Comparison of ENCODE assay signal across 14 cellular contexts in genomic region chr6:146111864-146112263, GRCh38.
"Had no signal": no experiment of that assay in that cellular context is flagged by ENCODE, and none has a peak within 500 bp of the region (broad histone marks: within the 10 kb centered on the region; RNA-seq: fewer than 3 reads in every experiment).

No MANE protein-coding gene starts in this region.

- DNase-seq: activated CD4-positive, alpha-beta T cell treated with anti-CD3 and anti-CD28 coated beads for 4 hours; activated CD8-positive, alpha-beta memory T cell treated with anti-CD3 and anti-CD28 coated beads, Interleukin-2, amount 50 U/mL, for 48 hours; activated CD8-positive, alpha-beta T cell treated with anti-CD3 and anti-CD28 coated beads, Interleukin-2, amount 10 ng/mL, durations not matched to agents 7 days and 5 days; kidney glomerular epithelial cell; midbrain; stimulated activated CD4-positive, alpha-beta T cell treated with anti-CD3 and anti-CD28 coated beads, Interleukin-4, amount 100 ng/mL, for 4 hours; T-helper 9 cell; thyroid gland had no signal

- H3K4me1 ChIP-seq: ascending aorta, parathyroid adenoma, thyroid gland, vagina had no signal

- FAIRE-seq: colon had no signal

- H3K9me3 ChIP-seq: thyroid gland, vagina had no signal

- H3K36me3 ChIP-seq: ascending aorta, cardiac muscle cell, thyroid gland, vagina had no signal

- H3K4me3 Mint-ChIP-seq: activated CD8-positive, alpha-beta T cell treated with anti-CD3 and anti-CD28 coated beads, Interleukin-2, amount 10 ng/mL, durations not matched to agents 7 days and 5 days had no signal

- H3K4me3 ChIP-seq: ascending aorta, cardiac muscle cell, hepatocyte, thyroid gland, vagina had no signal

- H3K27ac Mint-ChIP-seq: activated CD8-positive, alpha-beta T cell treated with anti-CD3 and anti-CD28 coated beads, Interleukin-2, amount 10 ng/mL, durations not matched to agents 7 days and 5 days had no signal

- ATAC-seq: activated CD8-positive, alpha-beta T cell treated with anti-CD3 and anti-CD28 coated beads, Interleukin-2, amount 10 ng/mL, durations not matched to agents 7 days and 5 days had no signal

- H3K27me3 ChIP-seq: ascending aorta, cardiac muscle cell, hepatocyte, thyroid gland, vagina had no signal

- H3K27ac ChIP-seq: ascending aorta, cardiac muscle cell, hepatocyte, parathyroid adenoma, thyroid gland, vagina had no signal
